ENCODE assay signal across 33 cellular contexts in the genomic region with DNA sequence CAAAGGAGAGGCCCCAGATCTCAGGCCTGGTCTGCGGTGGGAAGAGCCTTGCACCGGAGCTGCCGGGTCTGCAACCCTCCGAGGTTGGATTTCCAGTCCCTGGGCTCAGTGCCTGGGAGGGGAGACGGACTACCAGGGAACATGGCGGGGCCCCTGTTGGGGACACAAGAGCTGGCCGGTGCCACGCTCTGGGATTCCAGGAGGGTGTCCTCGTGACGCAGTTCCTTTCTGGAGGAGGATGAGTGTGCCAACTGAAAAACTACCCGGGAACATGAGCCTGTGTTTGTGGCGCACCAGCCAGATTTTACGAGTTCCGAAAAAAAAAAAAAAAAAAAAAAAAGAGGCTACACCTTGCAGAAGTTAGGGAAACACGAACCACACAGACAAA. TPM values are rescaled to one million over a fixed set of nuclear protein-coding genes. Genes with fewer than 3 reads are reported as not detected.
A peak's percentile ranks its signal among the peaks of the same experiment; 100 is the strongest.
DNase-seq lines count a peak whose midpoint lies in the region; ATAC-seq, FAIRE-seq and TF ChIP-seq lines count a peak whose summit lies in the region.
"Had no signal": no experiment of that assay in that cellular context is flagged by ENCODE, and none has a peak within 500 bp of the region (broad histone marks: within the 10 kb centered on the region; RNA-seq: fewer than 3 reads in every experiment).

No MANE protein-coding gene starts in this region.

- intact Hi-C loops in Caco-2 (cut with micrococcal nuclease; ENCODE audit: unreplicated experiment), result loop anchor here (5.0 to 10.0 kb wide), 2 partner anchors 51 to 242 kb away; partner anchors contain the start of gene TUBB4B
- intact Hi-C loops in kidney (cut with DNase I), result loop anchor here (10.0 kb wide), 1 partner anchor 232 kb away; no protein-coding TSS in a partner anchor

- peaks cover 7% of the 10 kb centered on the region for H3K4me1 Mint-ChIP-seq in Caco-2 (ENCODE audit: low read depth, unreplicated experiment)

- H2BK5ac ChIP-seq in trophoblast cell (ENCODE audit: low read depth, low read length, poor library complexity), result no peak overlapping the region

- peak overlapping the region; percentile 99 for H3K27ac ChIP-seq in VCaP
- no peak overlapping the region for H3K27ac ChIP-seq in kidney (ENCODE audit: low read depth in 2 of 2, low read length in 2 of 2)
- no peak overlapping the region for H3K27ac ChIP-seq in trophoblast cell (ENCODE audit: low read depth, low read length)
- H3K27ac ChIP-seq: brain microvascular endothelial cell, KMS-11 had no signal

- H3K4me3 Mint-ChIP-seq in Caco-2 (ENCODE audit: unreplicated experiment), result peak overlapping the region; percentile 74
- H3K4me3 Mint-ChIP-seq: activated T-cell treated with anti-CD3 and anti-CD28 coated beads, Interleukin-2, amount 50 U/mL, for 4 hours; HFFc6; stimulated activated effector memory CD8-positive, alpha-beta T cell treated with anti-CD3 and anti-CD28 coated beads, Interleukin-12 subunit alpha, Interleukin-12 subunit beta, amount 100 ng/mL, for 72 hours; T-helper 2 cell treated with Interferon-gamma antibody and Interleukin-4, amounts not matched to agents 5 μg/mL and 100 μg/mL, for 36 hours had no signal

- no peak for ATAC-seq in SK-N-SH treated with all-trans-retinoic acid at 6 μM for 48 hours
- ATAC-seq: activated T-cell treated with anti-CD3 and anti-CD28 coated beads, Interleukin-2, amount 50 U/mL, for 4 hours; naive thymus-derived CD4-positive, alpha-beta T cell; stimulated activated effector memory CD8-positive, alpha-beta T cell treated with anti-CD3 and anti-CD28 coated beads, Interleukin-12 subunit alpha, Interleukin-12 subunit beta, amount 100 ng/mL, for 72 hours had no signal

- WGBS in trophoblast cell (ENCODE audit: extremely low coverage, insufficient coverage, insufficient read length), result no CpG with 5 or more reads among the region's 15 CpGs

- no peaks in the 10 kb centered on the region for H3K79me2 ChIP-seq in trophoblast cell (ENCODE audit: control insufficient read depth, insufficient read depth, low read length, poor library complexity)

- H3K9ac ChIP-seq in kidney (ENCODE audit: low read length in 2 of 2) (no peak overlapping the region), trophoblast cell (ENCODE audit: low read length) (peak overlapping the region; percentile 12)
- H3K9ac ChIP-seq: KMS-11 had no signal

- peaks cover 22% of the 10 kb centered on the region for H3K36me3 Mint-ChIP-seq in Caco-2 (ENCODE audit: insufficient read depth, unreplicated experiment)
- H3K36me3 Mint-ChIP-seq: CD4-positive, CD25-positive, alpha-beta regulatory T cell; naive thymus-derived CD4-positive, alpha-beta T cell; stimulated activated effector memory CD8-positive, alpha-beta T cell treated with anti-CD3 and anti-CD28 coated beads, Interleukin-12 subunit alpha, Interleukin-12 subunit beta, amount 100 ng/mL, for 72 hours had no signal

- H2AFZ ChIP-seq in trophoblast cell (ENCODE audit: insufficient read depth, low read length, poor library complexity), result no peak overlapping the region

- no peak overlapping the region for H3K4ac ChIP-seq in trophoblast cell (ENCODE audit: low read depth, low read length)

- no peaks in the 10 kb centered on the region for H3K27me3 ChIP-seq in Caco-2 (replicated peaks; ENCODE audit: control insufficient read depth, insufficient read depth, low read length)
- H3K27me3 ChIP-seq in trophoblast cell (ENCODE audit: insufficient read depth, low read length), result peaks cover 5% of the 10 kb centered on the region
- H3K27me3 ChIP-seq: brain microvascular endothelial cell had no signal

- no peak for TF ChIP-seq CTCF in Caco-2 (IDR thresholded peaks at IDR 0.05; ENCODE audit: insufficient read depth in 1 of 2, low read depth in 1 of 2, low read length in 1 of 2, severe bottlenecking in 1 of 2, unreplicated experiment in 1 of 2)
- TF ChIP-seq CTCF in VCaP (conservative IDR thresholded peaks at IDR 0.05), result no peak
- TF ChIP-seq CTCF in kidney (IDR thresholded peaks at IDR 0.05; ENCODE audit: borderline replicate concordance, extremely low read depth, insufficient read depth), result no peak

- H3K23ac ChIP-seq in trophoblast cell (ENCODE audit: low read length), result no peak overlapping the region

- BruUV-seq in Caco-2 (replicated peaks; lab: Mats Ljungman, UMichigan), result TSS peak; percentile 94

- no peaks in the 10 kb centered on the region for H3K27me3 Mint-ChIP-seq in Caco-2 (ENCODE audit: insufficient read depth, unreplicated experiment)

- no peak overlapping the region for H3K14ac ChIP-seq in trophoblast cell (ENCODE audit: low read length)

- no peak overlapping the region for H4K8ac ChIP-seq in trophoblast cell (ENCODE audit: low read depth, low read length)

- H3K4me1 ChIP-seq in Caco-2 (peaks cover 23% of the 10 kb centered on the region), kidney (ENCODE audit: control insufficient read depth in 1 of 2, insufficient read depth in 1 of 2, low read depth in 1 of 2, low read length in 2 of 2) (peaks cover 0 to 6% of the 10 kb centered on the region in 2 donors), trophoblast cell (ENCODE audit: control insufficient read depth in 1 of 2, insufficient read depth in 2 of 2, low read length in 2 of 2) (peaks cover 3 to 13% of the 10 kb centered on the region in 2 experiments)

- H2BK12ac ChIP-seq in trophoblast cell (ENCODE audit: low read length), result no peak overlapping the region

- H2BK120ac ChIP-seq in trophoblast cell (ENCODE audit: insufficient read depth, low read length, poor library complexity), result no peak overlapping the region

- FAIRE-seq in kidney (lab: Jason Lieb, UNC), result no peak
- FAIRE-seq: A204.1, GM12891 had no signal

- H3K27ac Mint-ChIP-seq in Caco-2 (ENCODE audit: unreplicated experiment), result peak overlapping the region; percentile 98
- H3K27ac Mint-ChIP-seq: CD4-positive, CD25-positive, alpha-beta regulatory T cell; HFFc6; naive thymus-derived CD4-positive, alpha-beta T cell; stimulated activated effector memory CD8-positive, alpha-beta T cell treated with anti-CD3 and anti-CD28 coated beads, Interleukin-12 subunit alpha, Interleukin-12 subunit beta, amount 100 ng/mL, for 72 hours; T-helper 2 cell treated with Interferon-gamma antibody and Interleukin-4, amounts not matched to agents 5 μg/mL and 100 μg/mL, for 36 hours had no signal

- no peak overlapping the region for H4K12ac ChIP-seq in trophoblast cell (ENCODE audit: low read depth, low read length)

- no peak for DNase-seq in Caco-2
- DNase-seq in kidney, result peak; percentile 66
- no peak for DNase-seq in trophoblast cell
- DNase-seq in stimulated activated naive CD4-positive, alpha-beta T cell (lab: John Stamatoyannopoulos, UW), result no peak
- no peak for DNase-seq in NCI-H774 (lab: John Stamatoyannopoulos, UW)
- DNase-seq in DMS79 treated with DMSO at 0.1 percent for 48 hours (lab: John Stamatoyannopoulos, UW), result no peak
- DNase-seq: activated CD4-positive, alpha-beta T cell treated with anti-CD3 and anti-CD28 coated beads for 48 hours; activated naive CD4-positive, alpha-beta T cell; activated T-cell treated with anti-CD3 and anti-CD28 coated beads, Interleukin-2, amount 50 U/mL, for 4 hours; brain microvascular endothelial cell; CD4-positive, CD25-positive, alpha-beta regulatory T cell; DMS 273 treated with DMSO at 0.1 percent for 48 hours; effector CD8-positive, alpha-beta T cell; HFFc6; mesenchymal stem cell; MM.1S; naive thymus-derived CD4-positive, alpha-beta T cell; NCI-H2029 treated with DMSO at 0.1 percent for 48 hours; NCI-H82; OCI-M1; right lobe of liver; Right ventricle myocardium superior; stimulated activated CD4-positive, alpha-beta T cell treated with anti-CD3 and anti-CD28 coated beads, Interleukin-4, amount 100 ng/mL, for 24 hours had no signal

- H3K79me1 ChIP-seq in trophoblast cell (ENCODE audit: low read length), result no peaks in the 10 kb centered on the region

- POLR2A ChIA-PET in Caco-2 (lab: Charles Lee), result interaction anchor here (0.6 to 2.0 kb wide), 10 partner anchors 9 to 259 kb away, joined by 3 to 40 read pairs (median 6); partner anchors contain the start of genes ANAPC2, MRPL41, NRARP and SAPCD2

- no peak overlapping the region for H2AK5ac ChIP-seq in trophoblast cell (ENCODE audit: low read length)

- H3K36me3 ChIP-seq in Caco-2 (ENCODE audit: control insufficient read depth, insufficient read depth, low read length), result no peaks in the 10 kb centered on the region
- no peaks in the 10 kb centered on the region for H3K36me3 ChIP-seq in kidney (ENCODE audit: control insufficient read depth in 1 of 2, insufficient read depth in 2 of 2, low read length in 2 of 2)
- no peaks in the 10 kb centered on the region for H3K36me3 ChIP-seq in trophoblast cell (ENCODE audit: control insufficient read depth in 1 of 2, insufficient read depth in 2 of 2, low read length in 2 of 2)
- H3K36me3 ChIP-seq: brain microvascular endothelial cell, right lobe of liver had no signal

- no peaks in the 10 kb centered on the region for H3K9me3 ChIP-seq in Caco-2
- H3K9me3 ChIP-seq in kidney (ENCODE audit: control insufficient read depth in 1 of 2, low read length in 2 of 2), result peaks cover 0 to 4% of the 10 kb centered on the region in 2 donors
- peaks cover 8% of the 10 kb centered on the region for H3K9me3 ChIP-seq in trophoblast cell (ENCODE audit: insufficient read depth, low read depth, low read length)
- H3K9me3 ChIP-seq: right lobe of liver had no signal

- no peaks in the 10 kb centered on the region for H3K9me3 Mint-ChIP-seq in Caco-2 (ENCODE audit: unreplicated experiment)
- H3K9me3 Mint-ChIP-seq: activated T-cell treated with anti-CD3 and anti-CD28 coated beads, Interleukin-2, amount 50 U/mL, for 4 hours; naive thymus-derived CD4-positive, alpha-beta T cell; stimulated activated effector memory CD8-positive, alpha-beta T cell treated with anti-CD3 and anti-CD28 coated beads, Interleukin-12 subunit alpha, Interleukin-12 subunit beta, amount 100 ng/mL, for 72 hours; T-helper 2 cell treated with Interferon-gamma antibody and Interleukin-4, amounts not matched to agents 5 μg/mL and 100 μg/mL, for 36 hours had no signal

- no peak overlapping the region for H3K4me2 ChIP-seq in trophoblast cell (ENCODE audit: low read length)
- H3K4me2 ChIP-seq: KMS-11 had no signal

- H3K4me3 ChIP-seq in Caco-2 (ENCODE audit: low read depth, low read length), result peak overlapping the region; percentile 39
- no peak overlapping the region for H3K4me3 ChIP-seq in kidney (ENCODE audit: low read length in 2 of 2)
- peak overlapping the region; percentile 33 for H3K4me3 ChIP-seq in trophoblast cell (ENCODE audit: low read depth, low read length)

- CTCF ChIA-PET in Caco-2 (lab: Charles Lee), result interaction anchor here (0.6 to 2.1 kb wide), 6 partner anchors 9 to 216 kb away, joined by 3 to 18 read pairs (median 8); partner anchors contain the start of genes EXD3, NOXA1 and NRARP

- H3K18ac ChIP-seq in trophoblast cell (ENCODE audit: low read length), result no peak overlapping the region

- no peak overlapping the region for H4K91ac ChIP-seq in trophoblast cell (ENCODE audit: low read depth, low read length)

RNA-seq across cellular contexts. Expression of gene NRARP, which starts 9.0 kb away (rescaled TPM):
- total RNA-seq in Caco-2 (2022) (22.1 and 24.7 TPM in 2 replicates), kidney (4.7 TPM)
- polyA plus RNA-seq in kidney (ENCODE audit: insufficient read depth, low read depth, low replicate concordance), result 1.7 TPM
- 1.6 and 1.7 TPM in 2 replicates for polyA plus RNA-seq in trophoblast cell (2013)
- polyA plus RNA-seq: CD4-positive, CD25-positive, alpha-beta regulatory T cell; naive thymus-derived CD4-positive, alpha-beta T cell had no signal

RNA-seq across cellular contexts. Expression of gene TOR4A, which starts 15.6 kb away (rescaled TPM):
- total RNA-seq in Caco-2 (2022) (1.8 and 1.9 TPM in 2 replicates), kidney (23.8 TPM)
- 4.9 TPM for polyA plus RNA-seq in kidney (ENCODE audit: insufficient read depth, low read depth, low replicate concordance)
- 6.7 and 6.8 TPM in 2 replicates for polyA plus RNA-seq in trophoblast cell (2013)

RNA-seq across cellular contexts. Expression of gene NELFB, which starts 38.0 kb away (rescaled TPM):
- total RNA-seq in Caco-2 (2022), result 79.1 and 79.8 TPM in 2 replicates
- total RNA-seq in kidney, result 57.3 TPM
- polyA plus RNA-seq in kidney (ENCODE audit: insufficient read depth, low read depth, low replicate concordance), result 43.8 TPM
- polyA plus RNA-seq in trophoblast cell (2013), result 33.0 and 34.2 TPM in 2 replicates

RNA-seq across cellular contexts. Expression of gene STPG3, which starts 42.0 kb away (rescaled TPM):
- total RNA-seq in Caco-2 (2022) (not detected in 2 replicates), kidney (0.38 TPM)
- polyA plus RNA-seq in kidney (ENCODE audit: insufficient read depth, low read depth, low replicate concordance), result not detected
- not detected in 2 replicates for polyA plus RNA-seq in trophoblast cell (2013)
- total RNA-seq: activated T-cell treated with anti-CD3 and anti-CD28 coated beads, Interleukin-2, amount 50 U/mL, for 4 hours; CD4-positive, CD25-positive, alpha-beta regulatory T cell; chondrocyte; fibroblast of villous mesenchyme; HFFc6; naive thymus-derived CD4-positive, alpha-beta T cell; right lobe of liver had no signal
- polyA plus RNA-seq: CD4-positive, CD25-positive, alpha-beta regulatory T cell; esophagus; naive thymus-derived CD4-positive, alpha-beta T cell had no signal

RNA-seq across cellular contexts. Expression of gene TUBB4B, which starts 52.0 kb away (rescaled TPM):
- total RNA-seq in Caco-2 (2022) (481 and 487 TPM in 2 replicates), kidney (258 TPM)
- polyA plus RNA-seq in kidney (ENCODE audit: insufficient read depth, low read depth, low replicate concordance), result 394 TPM
- polyA plus RNA-seq in trophoblast cell (2013), result 432 and 443 TPM in 2 replicates

Comparison
In these comparisons a context has a peak if more than half of its experiments do, and no peak if none do; other contexts are left out.
1. H3K4me3 ChIP-seq: peak in Caco-2 (single experiment) and trophoblast cell (single experiment); none in kidney (0 of 2).